In genomic region chr7:97117372-97118188, GRCh38 we compare ENCODE assay signal across 1 cellular context.
TF ChIP-seq lines count a peak whose summit lies in the region.

Gene SDHAF3, plus strand, starts transcription at chr7:97117698. Its CDS starts 26 bp downstream, at chr7:97117724.

TF ChIP-seq in HepG2, 621 proteins besides CTCF, POLR2A, EP300 and RAD21 (continued from another document):
- peak; percentile 92 to 94 for TF ChIP-seq HMGXB4 (CRISPR knock-in tag; IDR thresholded peaks at IDR 0.05; ENCODE audit: borderline replicate concordance in 1 of 2, low read depth in 1 of 2)
- TF ChIP-seq ZNF557 (CRISPR knock-in tag; IDR thresholded peaks at IDR 0.05), result no peak
- TF ChIP-seq ASH2L (IDR thresholded peaks at IDR 0.05; ENCODE audit: insufficient read length, low read depth, low read length), result peak; percentile 88
- no peak for TF ChIP-seq KDM4B (CRISPR knock-in tag; IDR thresholded peaks at IDR 0.05)
- no peak for TF ChIP-seq NONO (IDR thresholded peaks at IDR 0.05)
- peak; percentile 97 for TF ChIP-seq NONO (CRISPR knock-in tag; conservative IDR thresholded peaks at IDR 0.05)
- TF ChIP-seq ZFP91 (CRISPR knock-in tag; IDR thresholded peaks at IDR 0.05; ENCODE audit: borderline replicate concordance), result peak; percentile 95
- TF ChIP-seq BRCA1 (CRISPR knock-in tag; IDR thresholded peaks at IDR 0.05), result peak; percentile 51; the same call in 1 of the 2 replicates
- TF ChIP-seq ZNF740 (CRISPR knock-in tag; IDR thresholded peaks at IDR 0.05), result 0 out of 2 replicates have a peak, but pooled peaks have one; percentile 11
- TF ChIP-seq MTA1 (CRISPR knock-in tag; IDR thresholded peaks at IDR 0.05; ENCODE audit: borderline replicate concordance), result peak; percentile 88; the same call in 1 of the 2 replicates
- no peak for TF ChIP-seq SRY (CRISPR knock-in tag; IDR thresholded peaks at IDR 0.05)
- TF ChIP-seq ZNF331 (CRISPR knock-in tag; IDR thresholded peaks at IDR 0.05), result peak; percentile 94; the same call in 1 of the 2 replicates
- TF ChIP-seq MLXIP (CRISPR knock-in tag; IDR thresholded peaks at IDR 0.05; ENCODE audit: borderline replicate concordance), result no peak
- peak; percentile 99 for TF ChIP-seq ZNF556 (CRISPR knock-in tag; IDR thresholded peaks at IDR 0.05; ENCODE audit: borderline replicate concordance)
- TF ChIP-seq PPARG (CRISPR knock-in tag; conservative IDR thresholded peaks at IDR 0.05), result peak; percentile 56
- peak; percentile 95 for TF ChIP-seq TFDP2 (CRISPR knock-in tag; IDR thresholded peaks at IDR 0.05)
- peak; percentile 25; the same call in 1 of the 2 replicates for TF ChIP-seq ARID3A (IDR thresholded peaks at IDR 0.05; ENCODE audit: low read depth, low read length)
- TF ChIP-seq ZBTB33 (CRISPR knock-in tag; IDR thresholded peaks at IDR 0.05), result peak; percentile 71
- no peak for TF ChIP-seq ZBTB7B (CRISPR knock-in tag; IDR thresholded peaks at IDR 0.05)
- no peak for TF ChIP-seq RARG (CRISPR knock-in tag; IDR thresholded peaks at IDR 0.05; ENCODE audit: low read depth)
- TF ChIP-seq ZEB1 (IDR thresholded peaks at IDR 0.05; ENCODE audit: insufficient replicate concordance, low read depth), result no peak
- TF ChIP-seq AGO2 (optimal IDR thresholded peaks at IDR 0.05; ENCODE audit: low read depth, low read length), result no peak
- TF ChIP-seq KAT2B (IDR thresholded peaks at IDR 0.05; ENCODE audit: borderline replicate concordance, low read depth, low read length), result no peak
- TF ChIP-seq JARID2 (CRISPR knock-in tag; IDR thresholded peaks at IDR 0.05; ENCODE audit: insufficient replicate concordance), result no peak
- peak; percentile 96 for TF ChIP-seq ZNF337 (CRISPR knock-in tag; IDR thresholded peaks at IDR 0.05; ENCODE audit: borderline replicate concordance, low read depth)
- TF ChIP-seq TARDBP (CRISPR knock-in tag; IDR thresholded peaks at IDR 0.05), result peak; percentile 95
- peak; percentile 99 for TF ChIP-seq ZNF687 (CRISPR knock-in tag; IDR thresholded peaks at IDR 0.05)
- no peak for TF ChIP-seq HNRNPUL1 (IDR thresholded peaks at IDR 0.05; ENCODE audit: low read depth, low read length)
- TF ChIP-seq MYNN (CRISPR knock-in tag; IDR thresholded peaks at IDR 0.05; ENCODE audit: low read depth), result no peak
- TF ChIP-seq ZGPAT (CRISPR knock-in tag; IDR thresholded peaks at IDR 0.05), result peak; percentile 96
- TF ChIP-seq ZSCAN21 (CRISPR knock-in tag; IDR thresholded peaks at IDR 0.05; ENCODE audit: borderline replicate concordance), result peak; percentile 65; the same call in 1 of the 2 replicates
- no peak for TF ChIP-seq ZNF451 (CRISPR knock-in tag; IDR thresholded peaks at IDR 0.05)
- TF ChIP-seq TBL1XR1 (IDR thresholded peaks at IDR 0.05; ENCODE audit: borderline replicate concordance, low read length, partially characterized antibody), result peak; percentile 45
- TF ChIP-seq ZNF225 (CRISPR knock-in tag; IDR thresholded peaks at IDR 0.05), result peak; percentile 90
- TF ChIP-seq ZNF710 (CRISPR knock-in tag; IDR thresholded peaks at IDR 0.05; ENCODE audit: borderline replicate concordance), result peak; percentile 58; the same call in 1 of the 2 replicates
- peak; percentile 81 for TF ChIP-seq PHF8 (CRISPR knock-in tag; IDR thresholded peaks at IDR 0.05)
- 0 out of 2 replicates have a peak, but pooled peaks have one; percentile 27 for TF ChIP-seq ZNF747 (CRISPR knock-in tag; IDR thresholded peaks at IDR 0.05; ENCODE audit: borderline replicate concordance)
- TF ChIP-seq HNRNPLL (IDR thresholded peaks at IDR 0.05; ENCODE audit: low read depth, low read length, poor library complexity, severe bottlenecking), result peak; percentile 96
- peak; percentile 96; the same call in 1 of the 2 replicates for TF ChIP-seq MTF2 (CRISPR knock-in tag; IDR thresholded peaks at IDR 0.05; ENCODE audit: borderline replicate concordance)
